In genomic region chr15:99126930-99127329, GRCh38 we compare ENCODE assay signal across 22 cellular contexts. TPM values are rescaled to one million over a fixed set of nuclear protein-coding genes. Genes with fewer than 3 reads are reported as not detected.
DNase-seq lines count a peak whose midpoint lies in the region; ATAC-seq, FAIRE-seq and TF ChIP-seq lines count a peak whose summit lies in the region.
"Had no signal": no experiment of that assay in that cellular context is flagged by ENCODE, and none has a peak within 500 bp of the region (broad histone marks: within the 10 kb centered on the region; RNA-seq: fewer than 3 reads in every experiment).

No MANE protein-coding gene starts in this region.

- no peak overlapping the region for H3K9ac ChIP-seq in kidney (ENCODE audit: low read length in 2 of 2)
- H3K9ac ChIP-seq: BLaER1 treated with 17β-estradiol and CSF1 and Interleukin-3, amounts not matched to agents 10 nM and 100 nM had no signal

- FAIRE-seq in kidney (lab: Jason Lieb, UNC) = no peak
- FAIRE-seq: GM12891 had no signal

- H3K27ac ChIP-seq in coronary artery (peak overlapping the region; percentile 81 to 93), kidney (ENCODE audit: low read depth in 2 of 2, low read length in 2 of 2) (no peak overlapping the region), psoas muscle (peak overlapping the region; percentile 96), tibial artery (peak overlapping the region; percentile 77 to 92), body of pancreas (no peak overlapping the region)
- H3K27ac ChIP-seq: BLaER1 treated with 17β-estradiol and CSF1 and Interleukin-3, amounts not matched to agents 10 nM and 100 nM had no signal

- TF ChIP-seq CTCF in coronary artery (IDR thresholded peaks at IDR 0.05) (no peak), kidney (IDR thresholded peaks at IDR 0.05; ENCODE audit: borderline replicate concordance, extremely low read depth, insufficient read depth) (no peak), psoas muscle (IDR thresholded peaks at IDR 0.05) (no peak), tibial artery (IDR thresholded peaks at IDR 0.05) (no peak), body of pancreas (IDR thresholded peaks at IDR 0.05) (no peak)

- H3K4me3 ChIP-seq in coronary artery (no peak overlapping the region), kidney (ENCODE audit: low read length in 2 of 2) (no peak overlapping the region), psoas muscle (no peak overlapping the region), tibial artery (no peak overlapping the region), body of pancreas (no peak overlapping the region)
- H3K4me3 ChIP-seq: BLaER1 treated with 17β-estradiol and CSF1 and Interleukin-3, amounts not matched to agents 10 nM and 100 nM had no signal

- intact Hi-C loops in kidney (cut with DNase I) (no loop called here), psoas muscle (cut with DNase I) (no loop called here), tibial artery (cut with DNase I; ENCODE audit: low total_unique reads) (no loop called here), body of pancreas (cut with DNase I) (no loop called here)

- TF ChIP-seq POLR2A in body of pancreas (IDR thresholded peaks at IDR 0.05) = no peak

- H3K9me3 ChIP-seq in kidney (ENCODE audit: control insufficient read depth in 1 of 2, low read length in 2 of 2) = no peaks in the 10 kb centered on the region
- no peaks in the 10 kb centered on the region for H3K9me3 ChIP-seq in psoas muscle
- no peaks in the 10 kb centered on the region for H3K9me3 ChIP-seq in tibial artery
- no peaks in the 10 kb centered on the region for H3K9me3 ChIP-seq in body of pancreas
- H3K9me3 ChIP-seq: BLaER1 treated with 17β-estradiol and CSF1 and Interleukin-3, amounts not matched to agents 10 nM and 100 nM had no signal

- H3K27me3 ChIP-seq in psoas muscle (ENCODE audit: insufficient read depth in 3 of 3, low read length in 2 of 3) (no peaks in the 10 kb centered on the region), tibial artery (no peaks in the 10 kb centered on the region), body of pancreas (no peaks in the 10 kb centered on the region)
- H3K27me3 ChIP-seq: BLaER1 treated with 17β-estradiol and CSF1 and Interleukin-3, amounts not matched to agents 10 nM and 100 nM had no signal

- H3K36me3 ChIP-seq in kidney (ENCODE audit: control insufficient read depth in 1 of 2, insufficient read depth in 2 of 2, low read length in 2 of 2) (no peaks in the 10 kb centered on the region), psoas muscle (ENCODE audit: insufficient read depth in 1 of 2, low read depth in 1 of 2) (peaks cover 3 to 54% of the 10 kb centered on the region in 2 donors), tibial artery (peaks cover 34 to 39% (median 38%) of the 10 kb centered on the region in 3 donors), body of pancreas (replicated peaks in 1 of 2; ENCODE audit: insufficient read depth in 1 of 2, low read depth in 2 of 2) (peaks cover 0 to 2% of the 10 kb centered on the region in 2 donors)
- H3K36me3 ChIP-seq: BLaER1 treated with 17β-estradiol and CSF1 and Interleukin-3, amounts not matched to agents 10 nM and 100 nM had no signal

- peaks cover 6 to 21% of the 10 kb centered on the region in 2 donors for H3K4me1 ChIP-seq in kidney (ENCODE audit: control insufficient read depth in 1 of 2, insufficient read depth in 1 of 2, low read depth in 1 of 2, low read length in 2 of 2)
- peaks cover 83% of the 10 kb centered on the region for H3K4me1 ChIP-seq in psoas muscle
- H3K4me1 ChIP-seq in tibial artery = peaks cover 0 to 52% (median 46%) of the 10 kb centered on the region in 4 donors
- H3K4me1 ChIP-seq in body of pancreas = peaks cover 14% of the 10 kb centered on the region

- 91 to 99% (median 97%) methylated on average over 3 of the region's 3 CpGs for WGBS in psoas muscle, 3 donors
- 86 to 93% methylated on average over 3 of the region's 3 CpGs for WGBS in body of pancreas, 2 donors

- ATAC-seq in psoas muscle = no peak
- no peak for ATAC-seq in HG02798 (IDR thresholded peaks at IDR 0.05; ENCODE audit: poor library complexity, unreplicated experiment)
- no peak for ATAC-seq in body of pancreas
- ATAC-seq: Panc1 had no signal

- peak; percentile 54 for DNase-seq in coronary artery (ENCODE audit: low spot score)
- peak; percentile 23 for DNase-seq in kidney
- DNase-seq in psoas muscle = peak in 1 of 2 donors; percentile 20
- no peak for DNase-seq in tibial artery
- no peak for DNase-seq in COLO829 (ENCODE audit: low spot score)
- DNase-seq in NCI-H748 treated with DMSO at 0.1 percent for 48 hours (lab: John Stamatoyannopoulos, UW) = no peak
- DNase-seq in body of pancreas = no peak
- DNase-seq: Calu3; CD4-positive, alpha-beta memory T cell; DMS153; H7; MM.1S; NCI-H1048; NCI-H1417 treated with DMSO at 0.1 percent for 48 hours; NCI-H187; NCI-H446 treated with DMSO at 0.1 percent for 48 hours; NCI-H774; NK-92 treated with Interleukin-12 subunit alpha and Interleukin-12 subunit beta, amount 100 ng/mL, for 24 hours had no signal

RNA-seq across cellular contexts. Expression of gene SYNM, which starts 22.1 kb away (rescaled TPM):
- 23.2 TPM for total RNA-seq in kidney
- polyA plus RNA-seq in kidney (ENCODE audit: insufficient read depth, low read depth, low replicate concordance) = 4.5 TPM
- 100 to 1,000 TPM; 288 to 380 (median 349) TPM for total RNA-seq in psoas muscle
- 100 to 1,000 TPM in 2 of 3 donors, 10 to 100 TPM in 1; 77.5 to 291 (median 121) TPM for polyA plus RNA-seq in psoas muscle
- 1 to 10 TPM; 5.7 to 8.2 TPM for total RNA-seq in body of pancreas

Comparison
In these comparisons a context has a peak if more than half of its experiments do, and no peak if none do; other contexts are left out.
1. DNase-seq: peak in coronary artery (single experiment) and kidney (single experiment); none in tibial artery (0 of 2), COLO829 (single experiment), NCI-H748 treated with DMSO at 0.1 percent for 48 hours (single experiment) and body of pancreas (0 of 4).
2. H3K27ac ChIP-seq: peak in coronary artery (2 of 2), psoas muscle (single experiment) and tibial artery (2 of 2); none in kidney (0 of 2) and body of pancreas (0 of 4).
3. RNA of gene SYNM, which starts 22.1 kb away (total RNA-seq): 288 to 380 TPM in psoas muscle; 23.2 TPM in kidney (single experiment) and 5.7 to 8.2 TPM in body of pancreas; every median in the first group is over 10 times any median in the second.